Comparison of ENCODE assay signal across 8 cellular contexts in genomic region chr7:2354173-2355078, GRCh38. TPM values are rescaled to one million over a fixed set of nuclear protein-coding genes. Genes with fewer than 3 reads are reported as not detected.
DNase-seq lines count a peak whose midpoint lies in the region; ATAC-seq and TF ChIP-seq lines count a peak whose summit lies in the region.

EIF3B (plus strand) TSS chr7:2354827; CDS start chr7:2354922, 95 bp downstream.

- no peaks in the 10 kb centered on the region for H3K9me3 Mint-ChIP-seq in naive thymus-derived CD4-positive, alpha-beta T cell
- H3K9me3 Mint-ChIP-seq in stimulated activated memory B cell treated with anti-CD40 and anti-IgM and Interleukin-4, amounts not matched to agents 10 μg/mL and 1 μg/mL and 100 μg/mL, for 72 hours: no peaks in the 10 kb centered on the region

- POLR2A ChIA-PET in naive thymus-derived CD4-positive, alpha-beta T cell (lab: Charles Lee): interaction anchor here (0.6 to 1.5 kb wide), 11 partner anchors 49 to 822 kb away, joined by 3 to 14 read pairs (median 5); partner anchors contain the start of genes MAD1L1, MRM2 and NUDT1

- peak; percentile 90 for ATAC-seq in naive thymus-derived CD4-positive, alpha-beta T cell
- ATAC-seq in stimulated activated memory B cell treated with anti-CD40 and anti-IgM and Interleukin-4, amounts not matched to agents 10 μg/mL and 1 μg/mL and 100 μg/mL, for 72 hours: peak; percentile 96

- no peaks in the 10 kb centered on the region for H3K9me3 ChIP-seq in naive thymus-derived CD4-positive, alpha-beta T cell (ENCODE audit: control insufficient read depth in 2 of 3, low read length in 3 of 3)

- H3K27ac ChIP-seq in naive thymus-derived CD4-positive, alpha-beta T cell (ENCODE audit: low read depth, low read length): peak within 1 kb of the TSS; percentile 97

- intact Hi-C loops in naive thymus-derived CD4-positive, alpha-beta T cell (cut with micrococcal nuclease): loop anchor here (1.0 to 10.0 kb wide), 11 partner anchors 40 to 1540 kb away; partner anchors contain the start of genes BRAT1 (in 2 of the 2), CHST12 (in 2 of the 2), SNX8 (in 2 of the 2) and MAD1L1 (in 1 of the 2)

- H3K36me3 Mint-ChIP-seq in naive thymus-derived CD4-positive, alpha-beta T cell: peaks cover 4 to 8% (median 5%) of the 10 kb centered on the region in 5 donors
- H3K36me3 Mint-ChIP-seq in stimulated activated memory B cell treated with anti-CD40 and anti-IgM and Interleukin-4, amounts not matched to agents 10 μg/mL and 1 μg/mL and 100 μg/mL, for 72 hours: peaks cover 12% of the 10 kb centered on the region

- peaks cover 0 to 3% (median 0%) of the 10 kb centered on the region in 5 donors for H3K27me3 Mint-ChIP-seq in naive thymus-derived CD4-positive, alpha-beta T cell
- no peaks in the 10 kb centered on the region for H3K27me3 Mint-ChIP-seq in stimulated activated memory B cell treated with anti-CD40 and anti-IgM and Interleukin-4, amounts not matched to agents 10 μg/mL and 1 μg/mL and 100 μg/mL, for 72 hours

- CTCF ChIA-PET in naive thymus-derived CD4-positive, alpha-beta T cell (lab: Charles Lee): no interaction called here

- no peaks in the 10 kb centered on the region for H3K27me3 ChIP-seq in naive thymus-derived CD4-positive, alpha-beta T cell (ENCODE audit: control insufficient read depth in 2 of 2, insufficient read depth in 2 of 2, low read length in 2 of 2)

- peak within 1 kb of the TSS; percentile 98 to 100 (median 100) for H3K27ac Mint-ChIP-seq in naive thymus-derived CD4-positive, alpha-beta T cell
- H3K27ac Mint-ChIP-seq in stimulated activated memory B cell treated with anti-CD40 and anti-IgM and Interleukin-4, amounts not matched to agents 10 μg/mL and 1 μg/mL and 100 μg/mL, for 72 hours: peak within 1 kb of the TSS; percentile 100

- peaks cover 17 to 48% (median 31%) of the 10 kb centered on the region in 7 donors for H3K4me1 Mint-ChIP-seq in naive thymus-derived CD4-positive, alpha-beta T cell
- peaks cover 34% of the 10 kb centered on the region for H3K4me1 Mint-ChIP-seq in stimulated activated memory B cell treated with anti-CD40 and anti-IgM and Interleukin-4, amounts not matched to agents 10 μg/mL and 1 μg/mL and 100 μg/mL, for 72 hours

- DNase-seq in EL (peak; percentile 91), H4 (ENCODE audit: low spot score) (peak; percentile 98), LNCaP clone FGC (ENCODE audit: low read depth) (peak; percentile 87), RPMI8226 (peak; percentile 97), fibroblast of mammary gland (ENCODE audit: low read depth) (peak; percentile 92)
- DNase-seq in activated T-helper 1 cell treated with anti-CD3 and anti-CD28 coated beads, Interleukin-2, amount 50 U/mL, for 16 hours (ENCODE audit: low read depth in 1 of 2, low spot score in 1 of 2): peak; percentile 78 to 82
- DNase-seq in naive thymus-derived CD4-positive, alpha-beta T cell: peak; percentile 87 to 97 (median 94)

- TF ChIP-seq CTCF in LNCaP clone FGC (IDR thresholded peaks at IDR 0.05; ENCODE audit: control insufficient read depth, extremely low read depth, insufficient read depth) (no peak), fibroblast of mammary gland (conservative IDR thresholded peaks at IDR 0.05; ENCODE audit: control insufficient read depth, insufficient read depth, low read depth, low read length) (no peak)

- H3K4me1 ChIP-seq in naive thymus-derived CD4-positive, alpha-beta T cell (ENCODE audit: control insufficient read depth in 2 of 2, insufficient read depth in 2 of 2, low read length in 2 of 2): peaks cover 25 to 39% of the 10 kb centered on the region in 2 donors

- peak within 1 kb of the TSS; percentile 90 to 100 (median 94) for H3K4me3 Mint-ChIP-seq in naive thymus-derived CD4-positive, alpha-beta T cell
- peak within 1 kb of the TSS; percentile 82 for H3K4me3 Mint-ChIP-seq in stimulated activated memory B cell treated with anti-CD40 and anti-IgM and Interleukin-4, amounts not matched to agents 10 μg/mL and 1 μg/mL and 100 μg/mL, for 72 hours

- peaks cover 0 to 15% (median 5%) of the 10 kb centered on the region in 3 experiments for H3K36me3 ChIP-seq in naive thymus-derived CD4-positive, alpha-beta T cell (ENCODE audit: control insufficient read depth in 2 of 3, insufficient read depth in 3 of 3, low read length in 3 of 3)

- H3K4me3 ChIP-seq in LNCaP clone FGC (ENCODE audit: low read depth, low read length) (peak within 1 kb of the TSS; percentile 77), fibroblast of mammary gland (ENCODE audit: control insufficient read depth, low read depth, low read length) (peak within 1 kb of the TSS; percentile 94)
- H3K4me3 ChIP-seq in naive thymus-derived CD4-positive, alpha-beta T cell (ENCODE audit: low read length): peak within 1 kb of the TSS; percentile 89

RNA-seq across cellular contexts. Expression of gene EIF3B, which starts in this region (rescaled TPM):
- total RNA-seq in H4 (2014; rRNA removed; shearing (Covaris generic)): 361 and 382 TPM in 2 replicates
- 100 to 1,000 TPM; 127 to 189 (median 158) TPM for total RNA-seq in naive thymus-derived CD4-positive, alpha-beta T cell
- polyA plus RNA-seq in naive thymus-derived CD4-positive, alpha-beta T cell: 100 to 1,000 TPM in 1 of 2 donors, 10 to 100 TPM in 1; 78.0 to 157 TPM

Comparison
In these comparisons a context has a peak if more than half of its experiments do, and no peak if none do; other contexts are left out.
1. Peak in every context shown above with its lines: DNase-seq, ATAC-seq, H3K4me3 ChIP-seq and H3K27ac ChIP-seq.